In the genomic region with DNA sequence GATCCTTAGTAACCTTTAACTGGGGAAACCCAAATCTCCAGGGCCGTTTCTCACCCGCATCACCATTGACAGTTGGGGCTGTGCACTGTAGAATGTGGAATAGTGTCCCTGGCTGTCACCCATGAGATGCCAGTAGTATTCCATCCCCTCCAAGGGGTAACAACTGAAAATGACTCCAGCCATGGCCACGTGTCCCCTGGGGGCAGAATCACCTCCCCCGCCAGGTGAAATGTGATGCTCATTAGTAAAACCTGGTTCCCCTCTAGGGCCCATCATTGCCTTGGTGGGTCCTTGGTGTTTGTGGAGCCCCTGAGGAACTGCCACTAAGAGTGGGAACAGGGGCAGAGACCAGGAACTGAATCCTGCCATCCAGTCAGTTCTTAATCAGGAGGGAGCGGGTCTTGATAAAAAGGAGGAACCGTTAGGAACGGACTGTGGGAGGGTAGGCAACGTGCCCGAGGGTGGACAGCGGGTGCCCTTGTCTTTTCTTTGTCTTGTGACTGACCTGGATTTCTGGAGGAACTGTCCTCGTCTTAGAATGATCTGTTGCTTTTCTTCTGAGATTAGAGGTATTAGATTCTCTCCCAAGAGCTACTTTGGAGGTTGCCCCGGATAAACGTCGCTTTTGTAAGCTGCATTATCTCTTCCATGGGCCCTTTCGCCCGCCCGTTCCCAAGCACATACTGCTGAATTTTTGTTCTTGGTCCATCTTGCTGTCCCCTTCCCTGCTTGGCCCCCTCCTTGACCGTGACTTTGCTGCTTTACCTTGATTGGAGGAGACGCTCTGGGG, we compare ENCODE assay signal across 1 cellular context.
TF ChIP-seq lines count a peak whose summit lies in the region.

No MANE protein-coding gene starts in this region.

TF ChIP-seq in K562, 482 proteins besides CTCF, POLR2A, EP300 and RAD21:
- TF ChIP-seq USF1 (CRISPR knock-in tag; IDR thresholded peaks at IDR 0.05), result 0 out of 2 replicates have a peak, but pooled peaks have one; percentile 16
- TF ChIP-seq, protein P1, sequence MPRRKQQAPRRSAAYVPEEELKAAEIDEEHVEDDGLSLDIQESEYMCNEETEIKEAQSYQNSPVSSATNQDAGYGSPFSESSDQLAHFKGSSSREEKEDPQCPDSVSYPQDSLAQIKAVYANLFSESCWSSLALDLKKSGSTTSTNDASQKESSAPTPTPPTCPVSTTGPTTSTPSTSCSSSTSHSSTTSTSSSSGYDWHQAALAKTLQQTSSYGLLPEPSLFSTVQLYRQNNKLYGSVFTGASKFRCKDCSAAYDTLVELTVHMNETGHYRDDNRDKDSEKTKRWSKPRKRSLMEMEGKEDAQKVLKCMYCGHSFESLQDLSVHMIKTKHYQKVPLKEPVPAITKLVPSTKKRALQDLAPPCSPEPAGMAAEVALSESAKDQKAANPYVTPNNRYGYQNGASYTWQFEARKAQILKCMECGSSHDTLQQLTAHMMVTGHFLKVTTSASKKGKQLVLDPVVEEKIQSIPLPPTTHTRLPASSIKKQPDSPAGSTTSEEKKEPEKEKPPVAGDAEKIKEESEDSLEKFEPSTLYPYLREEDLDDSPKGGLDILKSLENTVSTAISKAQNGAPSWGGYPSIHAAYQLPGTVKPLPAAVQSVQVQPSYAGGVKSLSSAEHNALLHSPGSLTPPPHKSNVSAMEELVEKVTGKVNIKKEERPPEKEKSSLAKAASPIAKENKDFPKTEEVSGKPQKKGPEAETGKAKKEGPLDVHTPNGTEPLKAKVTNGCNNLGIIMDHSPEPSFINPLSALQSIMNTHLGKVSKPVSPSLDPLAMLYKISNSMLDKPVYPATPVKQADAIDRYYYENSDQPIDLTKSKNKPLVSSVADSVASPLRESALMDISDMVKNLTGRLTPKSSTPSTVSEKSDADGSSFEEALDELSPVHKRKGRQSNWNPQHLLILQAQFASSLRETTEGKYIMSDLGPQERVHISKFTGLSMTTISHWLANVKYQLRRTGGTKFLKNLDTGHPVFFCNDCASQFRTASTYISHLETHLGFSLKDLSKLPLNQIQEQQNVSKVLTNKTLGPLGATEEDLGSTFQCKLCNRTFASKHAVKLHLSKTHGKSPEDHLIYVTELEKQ (CRISPR knock-in tag; IDR thresholded peaks at IDR 0.05), result no peak
- TF ChIP-seq, protein P2, sequence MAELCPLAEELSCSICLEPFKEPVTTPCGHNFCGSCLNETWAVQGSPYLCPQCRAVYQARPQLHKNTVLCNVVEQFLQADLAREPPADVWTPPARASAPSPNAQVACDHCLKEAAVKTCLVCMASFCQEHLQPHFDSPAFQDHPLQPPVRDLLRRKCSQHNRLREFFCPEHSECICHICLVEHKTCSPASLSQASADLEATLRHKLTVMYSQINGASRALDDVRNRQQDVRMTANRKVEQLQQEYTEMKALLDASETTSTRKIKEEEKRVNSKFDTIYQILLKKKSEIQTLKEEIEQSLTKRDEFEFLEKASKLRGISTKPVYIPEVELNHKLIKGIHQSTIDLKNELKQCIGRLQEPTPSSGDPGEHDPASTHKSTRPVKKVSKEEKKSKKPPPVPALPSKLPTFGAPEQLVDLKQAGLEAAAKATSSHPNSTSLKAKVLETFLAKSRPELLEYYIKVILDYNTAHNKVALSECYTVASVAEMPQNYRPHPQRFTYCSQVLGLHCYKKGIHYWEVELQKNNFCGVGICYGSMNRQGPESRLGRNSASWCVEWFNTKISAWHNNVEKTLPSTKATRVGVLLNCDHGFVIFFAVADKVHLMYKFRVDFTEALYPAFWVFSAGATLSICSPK (IDR thresholded peaks at IDR 0.05; ENCODE audit: borderline replicate concordance), result no peak
